ENCODE assay signal across 8 cellular contexts in the genomic region with DNA sequence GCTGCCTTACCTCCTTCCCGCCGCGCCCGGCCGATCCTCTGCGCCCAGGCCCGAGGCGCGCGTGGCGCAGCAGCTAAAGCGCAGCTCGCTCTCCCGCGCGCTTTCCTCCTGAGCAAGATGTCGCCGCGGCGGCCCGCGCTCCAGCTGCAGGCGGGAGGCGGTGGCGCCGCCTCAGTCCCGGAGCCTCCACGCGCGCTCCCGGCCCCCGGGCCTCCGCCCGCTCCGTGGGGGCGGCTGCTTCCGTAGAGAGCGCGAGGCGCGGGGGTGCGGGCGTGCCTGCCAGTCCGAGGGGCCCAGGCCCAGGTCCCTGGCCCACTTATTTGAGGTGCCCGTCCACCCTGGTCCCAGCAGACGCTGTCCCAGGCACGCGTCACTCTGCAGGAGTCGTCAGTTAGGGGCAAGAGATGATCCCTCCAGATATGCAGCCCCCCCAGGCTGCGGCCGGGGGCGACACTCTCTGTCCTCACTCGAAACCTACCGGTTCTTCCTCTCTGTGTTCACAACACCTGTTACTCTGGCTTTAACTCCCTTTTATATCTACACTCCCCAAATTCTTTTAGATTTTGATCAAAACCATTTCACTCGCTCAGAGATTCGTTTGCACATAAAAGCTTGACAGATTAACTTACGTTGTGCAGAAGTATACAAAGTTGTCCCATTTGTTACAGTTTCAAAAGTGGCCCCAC. TPM values are rescaled to one million over a fixed set of nuclear protein-coding genes. Genes with fewer than 3 reads are reported as not detected.
DNase-seq lines count a peak whose midpoint lies in the region; ATAC-seq lines count a peak whose summit lies in the region.

A gene with protein sequence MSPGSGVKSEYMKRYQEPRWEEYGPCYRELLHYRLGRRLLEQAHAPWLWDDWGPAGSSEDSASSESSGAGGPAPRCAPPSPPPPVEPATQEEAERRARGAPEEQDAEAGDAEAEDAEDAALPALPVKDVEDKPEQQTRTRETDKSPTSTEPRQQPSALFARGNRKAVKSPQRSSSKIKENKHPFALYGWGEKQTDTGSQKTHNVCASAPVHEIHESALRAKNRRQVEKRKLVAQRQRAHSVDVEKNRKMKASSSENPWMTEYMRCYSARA (minus strand): TSS at position 146 of the 686 bp plus-strand sequence. CDS start 582 bp downstream, outside the sequence.

- H3K4me1 Mint-ChIP-seq in activated CD4-positive, alpha-beta memory T cell treated with anti-CD3 and anti-CD28 coated beads for 36 hours (ENCODE audit: low read depth) = peaks cover 45% of the 10 kb centered on the region
- peaks cover 29% of the 10 kb centered on the region for H3K4me1 Mint-ChIP-seq in memory B cell

- peaks cover 8% of the 10 kb centered on the region for H3K4me1 ChIP-seq in effector memory CD4-positive, alpha-beta T cell (ENCODE audit: control insufficient read depth, insufficient read depth, low read length, poor library complexity, severe bottlenecking)

- H3K4me3 Mint-ChIP-seq in activated CD4-positive, alpha-beta memory T cell treated with anti-CD3 and anti-CD28 coated beads for 36 hours = peak within 1 kb of the TSS; percentile 81
- H3K4me3 Mint-ChIP-seq in memory B cell = peak within 1 kb of the TSS; percentile 87

- intact Hi-C loops in activated CD4-positive, alpha-beta memory T cell treated with anti-CD3 and anti-CD28 coated beads for 36 hours (cut with micrococcal nuclease) = loop anchor here (2.0 to 10.0 kb wide), 3 partner anchors 88 to 214 kb away; partner anchors contain the start of genes ABCB10 and NUP133

- DNase-seq in NCI-H524 (lab: John Stamatoyannopoulos, UW) = peak; percentile 56 to 60
- no peak for DNase-seq in NCI-H524 treated with DMSO at 0.1 percent for 48 hours (lab: John Stamatoyannopoulos, UW)
- DNase-seq in NCI-H146 (lab: John Stamatoyannopoulos, UW) = peak; percentile 78
- peak; percentile 58 for DNase-seq in activated CD4-positive, alpha-beta memory T cell treated with anti-CD3 and anti-CD28 coated beads for 36 hours
- peak in 1 of 3 donors; percentile 49 for DNase-seq in effector memory CD4-positive, alpha-beta T cell
- DNase-seq in memory B cell (ENCODE audit: low spot score in 2 of 2) = peak in 1 of 2 donors; percentile 67
- peak; percentile 17 for DNase-seq in stimulated activated CD8-positive, alpha-beta memory T cell treated with anti-CD3 and anti-CD28 coated beads, Interleukin-15, amount 100 ng/mL, for 24 hours (ENCODE audit: low read depth)

- peak within 1 kb of the TSS; percentile 70 for H3K27ac Mint-ChIP-seq in activated CD4-positive, alpha-beta memory T cell treated with anti-CD3 and anti-CD28 coated beads for 36 hours
- peak within 1 kb of the TSS; percentile 82 for H3K27ac Mint-ChIP-seq in memory B cell

- no peaks in the 10 kb centered on the region for H3K36me3 Mint-ChIP-seq in activated CD4-positive, alpha-beta memory T cell treated with anti-CD3 and anti-CD28 coated beads for 36 hours
- H3K36me3 Mint-ChIP-seq in memory B cell = no peaks in the 10 kb centered on the region

- peak within 1 kb of the TSS; percentile 87 for H3K27ac ChIP-seq in effector memory CD4-positive, alpha-beta T cell (ENCODE audit: insufficient read depth, low read length, poor library complexity, severe bottlenecking)

- H3K9me3 ChIP-seq in effector memory CD4-positive, alpha-beta T cell (ENCODE audit: control insufficient read depth, low read length) = no peaks in the 10 kb centered on the region

- peak within 1 kb of the TSS; percentile 74 for H3K4me3 ChIP-seq in effector memory CD4-positive, alpha-beta T cell (ENCODE audit: insufficient read depth, low read depth, low read length, poor library complexity, severe bottlenecking)

- peaks cover 2% of the 10 kb centered on the region for H3K9me3 Mint-ChIP-seq in activated CD4-positive, alpha-beta memory T cell treated with anti-CD3 and anti-CD28 coated beads for 36 hours
- no peaks in the 10 kb centered on the region for H3K9me3 Mint-ChIP-seq in memory B cell

- no peaks in the 10 kb centered on the region for H3K27me3 ChIP-seq in effector memory CD4-positive, alpha-beta T cell (replicated peaks; ENCODE audit: control insufficient read depth, insufficient read depth, low read length, poor library complexity, severe bottlenecking)

- CTCF ChIA-PET in activated CD4-positive, alpha-beta memory T cell treated with anti-CD3 and anti-CD28 coated beads for 36 hours (lab: Charles Lee) = interaction anchor here (1.0 to 1.5 kb wide), 3 partner anchors 85 to 216 kb away, joined by 3 to 5 read pairs (median 4); partner anchors contain the start of gene ABCB10

- POLR2A ChIA-PET in activated CD4-positive, alpha-beta memory T cell treated with anti-CD3 and anti-CD28 coated beads for 36 hours (lab: Charles Lee) = interaction anchor here (0.5 to 1.0 kb wide), 3 partner anchors 19 to 101 kb away, joined by 3 read pairs; no protein-coding TSS in a partner anchor

- no peaks in the 10 kb centered on the region for H3K36me3 ChIP-seq in effector memory CD4-positive, alpha-beta T cell (ENCODE audit: control insufficient read depth, insufficient read depth, low read length)

- peak; percentile 52 for ATAC-seq in HG02642 (IDR thresholded peaks at IDR 0.05; ENCODE audit: poor library complexity, unreplicated experiment)
- peak; percentile 52 for ATAC-seq in memory B cell (ENCODE audit: low read depth)

- peaks cover 7% of the 10 kb centered on the region for H3K27me3 Mint-ChIP-seq in activated CD4-positive, alpha-beta memory T cell treated with anti-CD3 and anti-CD28 coated beads for 36 hours
- H3K27me3 Mint-ChIP-seq in memory B cell = peaks cover 11% of the 10 kb centered on the region

RNA-seq across cellular contexts. Expression of the gene that starts here (rescaled TPM):
- 1 to 10 TPM; 9.8 TPM for total RNA-seq in activated CD4-positive, alpha-beta memory T cell treated with anti-CD3 and anti-CD28 coated beads for 36 hours
